Comparison of ENCODE assay signal across 1 cellular context in genomic region chr10:127452568-127452967, GRCh38.
TF ChIP-seq lines count a peak whose summit lies in the region.

No MANE protein-coding gene starts in this region.

TF ChIP-seq in WTC11, 78 proteins besides CTCF, POLR2A, EP300 and RAD21 (continued from another document):
- no peak for TF ChIP-seq EMX1 (CRISPR knock-in tag; IDR thresholded peaks at IDR 0.05)
- TF ChIP-seq SMAD3 (CRISPR knock-in tag; IDR thresholded peaks at IDR 0.05; ENCODE audit: borderline replicate concordance), result no peak
- TF ChIP-seq SMAD4 (CRISPR knock-in tag; IDR thresholded peaks at IDR 0.05), result no peak
TF ChIP-seq in WTC11: peak in this region for 0.
